Comparison of ENCODE assay signal across 16 cellular contexts in the genomic region with DNA sequence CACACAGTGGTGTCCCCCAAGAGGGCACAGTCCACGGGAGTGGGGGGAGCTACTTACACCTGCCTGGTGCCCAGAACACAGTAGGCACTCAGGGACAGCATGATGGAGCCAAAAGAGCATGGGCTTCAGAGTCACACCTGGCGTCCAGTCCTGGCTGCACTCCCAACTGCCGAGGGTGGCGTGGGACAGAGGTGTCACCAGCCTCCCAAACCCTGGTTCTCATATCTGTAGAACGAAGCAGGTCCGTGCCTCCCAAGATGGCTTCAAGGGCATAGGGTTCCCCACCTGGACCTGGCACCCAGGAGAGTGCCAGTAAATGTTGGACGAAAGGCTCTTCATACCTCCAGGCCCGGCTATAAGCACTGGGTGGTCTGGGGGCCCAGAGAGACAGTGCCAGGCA. TPM values are rescaled to one million over a fixed set of nuclear protein-coding genes. Genes with fewer than 3 reads are reported as not detected.
"Had no signal": no experiment of that assay in that cellular context is flagged by ENCODE, and none has a peak within 500 bp of the region (broad histone marks: within the 10 kb centered on the region; RNA-seq: fewer than 3 reads in every experiment).

No MANE protein-coding gene starts in this region.

- DNase-seq: IMR-90, Karpas-422, KG1, MG63, NCI-H1436, NCI-H187, NCI-H2029, NCI-H2171 treated with DMSO at 0.1 percent for 48 hours, NCI-H446 treated with DMSO at 0.1 percent for 48 hours, NCI-H526, NCI-H82, PC-3, SJCRH30 had no signal

- H3K27ac ChIP-seq: HL-60, RWPE1, SJCRH30 had no signal

- H3K4me3 ChIP-seq: MG63, SJCRH30 had no signal

- H3K9me3 ChIP-seq: MG63, SJCRH30 had no signal

- H3K36me3 ChIP-seq: MG63, SJCRH30 had no signal

RNA-seq across cellular contexts. Expression of gene HRH3, which starts 8.9 kb away (rescaled TPM):
- total RNA-seq: IMR-90, OCI-LY7, PC-3, SJCRH30 had no signal
- polyA plus RNA-seq: IMR-90 had no signal
